ENCODE assay signal across 8 cellular contexts in the genomic region with DNA sequence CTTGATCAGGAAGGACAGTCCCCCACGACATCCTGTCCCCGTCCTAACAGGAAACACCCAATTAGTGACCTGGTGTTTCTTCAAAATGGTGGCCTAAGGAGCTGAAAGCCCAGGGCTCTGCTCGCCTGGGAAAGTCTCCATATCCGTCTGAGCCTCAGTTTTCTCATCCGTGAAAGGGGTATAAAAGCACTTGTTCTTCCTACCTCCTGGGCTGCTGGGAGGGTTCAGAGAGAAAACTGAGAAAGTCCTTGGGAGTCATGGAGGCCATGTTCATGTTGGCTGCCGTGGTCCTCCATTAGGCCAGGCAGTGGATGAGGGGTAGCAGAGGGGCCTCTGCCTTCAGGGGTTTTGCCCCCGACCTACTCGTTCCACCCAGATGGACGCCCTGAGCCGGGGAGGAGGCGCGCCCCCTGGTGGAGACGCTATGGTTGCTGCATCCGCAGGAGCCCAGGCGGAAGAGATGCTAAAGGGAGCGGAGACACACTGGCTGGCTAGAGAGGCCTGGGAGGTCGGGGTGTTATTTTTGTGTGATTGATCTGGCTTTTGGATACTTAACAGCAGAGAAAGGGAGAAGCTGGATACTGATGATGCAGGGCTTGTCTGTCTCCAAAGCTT.
DNase-seq lines count a peak whose midpoint lies in the region; ATAC-seq and TF ChIP-seq lines count a peak whose summit lies in the region.

No MANE protein-coding gene starts in this region.

- POLR2A ChIA-PET in GM10248 (lab: Yijun Ruan, JAX): no interaction called here

- WGBS in adrenal gland, 4 donors: 44 to 95% (median 60%) methylated on average over 4 to 17 of the region's 17 CpGs
- 41% methylated on average over 6 of the region's 17 CpGs for WGBS in right lobe of liver (ENCODE audit: insufficient coverage, low coverage, low lambda C conversion rate, missing lambda C conversion rate)

- TF ChIP-seq CTCF in GM10248 (IDR thresholded peaks at IDR 0.05; ENCODE audit: control extremely low read depth, extremely low read depth, low read depth, missing control alignments) (peak; percentile 74), adrenal gland (IDR thresholded peaks at IDR 0.05) (peak; percentile 37 to 62 (median 49)), right lobe of liver (IDR thresholded peaks at IDR 0.05) (peak; percentile 15 to 42 (median 28))

- DNase-seq in GM10248 (ENCODE audit: extremely low spot score): peak; percentile 79
- DNase-seq in T follicular helper cell (ENCODE audit: low read depth): peak; percentile 36
- DNase-seq in adrenal gland: peak in 5 of 7 donors; percentile 25 to 55 (median 37)
- peak in 1 of 3 donors; percentile 49 for DNase-seq in right lobe of liver
- DNase-seq in stimulated activated effector memory CD8-positive, alpha-beta T cell treated with anti-CD3 and anti-CD28 coated beads, Interleukin-12 subunit alpha, Interleukin-12 subunit beta, amount 100 ng/mL, for 72 hours (ENCODE audit: low spot score in 2 of 2): peak; percentile 43 to 73
- DNase-seq in NCI-H226: no peak
- DNase-seq in DMS79 (lab: John Stamatoyannopoulos, UW): no peak

- H3K9me3 ChIP-seq in adrenal gland (replicated peaks in 1 of 3) (no peaks in the 10 kb centered on the region), right lobe of liver (no peaks in the 10 kb centered on the region)

- H3K27ac ChIP-seq in adrenal gland: no peak overlapping the region
- H3K27ac ChIP-seq in right lobe of liver: no peak overlapping the region

- H3K4me1 ChIP-seq in adrenal gland (replicated peaks in 1 of 2) (peaks cover 3 to 6% of the 10 kb centered on the region in 2 donors), right lobe of liver (peaks cover 0 to 8% (median 4%) of the 10 kb centered on the region in 4 donors)

- H3K4me3 Mint-ChIP-seq in stimulated activated effector memory CD8-positive, alpha-beta T cell treated with anti-CD3 and anti-CD28 coated beads, Interleukin-12 subunit alpha, Interleukin-12 subunit beta, amount 100 ng/mL, for 72 hours: no peak overlapping the region

- intact Hi-C loops in adrenal gland (cut with DNase I): loop anchor here (5.0 kb wide), 2 partner anchors 146 to 151 kb away; no protein-coding TSS in a partner anchor
- intact Hi-C loops in right lobe of liver (cut with DNase I): no loop called here

- peaks cover 52% of the 10 kb centered on the region for H3K4me1 Mint-ChIP-seq in stimulated activated effector memory CD8-positive, alpha-beta T cell treated with anti-CD3 and anti-CD28 coated beads, Interleukin-12 subunit alpha, Interleukin-12 subunit beta, amount 100 ng/mL, for 72 hours

- no peak overlapping the region for H3K27ac Mint-ChIP-seq in stimulated activated effector memory CD8-positive, alpha-beta T cell treated with anti-CD3 and anti-CD28 coated beads, Interleukin-12 subunit alpha, Interleukin-12 subunit beta, amount 100 ng/mL, for 72 hours

- CTCF ChIA-PET in GM10248 (lab: Yijun Ruan, JAX): interaction anchor here (0.6 to 2.2 kb wide), 15 partner anchors 9 to 153 kb away, joined by 3 to 17 read pairs (median 4); no protein-coding TSS in a partner anchor

- H3K36me3 Mint-ChIP-seq in stimulated activated effector memory CD8-positive, alpha-beta T cell treated with anti-CD3 and anti-CD28 coated beads, Interleukin-12 subunit alpha, Interleukin-12 subunit beta, amount 100 ng/mL, for 72 hours: peaks cover 24% of the 10 kb centered on the region

- H3K36me3 ChIP-seq in adrenal gland (replicated peaks in 1 of 2): no peaks in the 10 kb centered on the region
- H3K36me3 ChIP-seq in right lobe of liver: no peaks in the 10 kb centered on the region

- ATAC-seq in right lobe of liver (peak in 1 of 4 donors; percentile 21), HG03460 (IDR thresholded peaks at IDR 0.05; ENCODE audit: unreplicated experiment) (no peak)
- peak; percentile 33 for ATAC-seq in stimulated activated effector memory CD8-positive, alpha-beta T cell treated with anti-CD3 and anti-CD28 coated beads, Interleukin-12 subunit alpha, Interleukin-12 subunit beta, amount 100 ng/mL, for 72 hours

- H3K4me3 ChIP-seq in adrenal gland (no peak overlapping the region), right lobe of liver (no peak overlapping the region)

- no peaks in the 10 kb centered on the region for H3K9me3 Mint-ChIP-seq in stimulated activated effector memory CD8-positive, alpha-beta T cell treated with anti-CD3 and anti-CD28 coated beads, Interleukin-12 subunit alpha, Interleukin-12 subunit beta, amount 100 ng/mL, for 72 hours

- H3K27me3 ChIP-seq in adrenal gland (no peaks in the 10 kb centered on the region), right lobe of liver (no peaks in the 10 kb centered on the region)

- TF ChIP-seq POLR2A in adrenal gland (IDR thresholded peaks at IDR 0.05) (no peak), right lobe of liver (IDR thresholded peaks at IDR 0.05) (no peak)

Comparison
In these comparisons a context has a peak if more than half of its experiments do, and no peak if none do; other contexts are left out.
1. DNase-seq: peak in GM10248 (single experiment), T follicular helper cell (single experiment), adrenal gland (5 of 7) and stimulated activated effector memory CD8-positive, alpha-beta T cell treated with anti-CD3 and anti-CD28 coated beads, Interleukin-12 subunit alpha, Interleukin-12 subunit beta, amount 100 ng/mL, for 72 hours (2 of 2); none in NCI-H226 (single experiment) and DMS79 (single experiment).
2. intact Hi-C loops: an anchor here in adrenal gland (5.0 kb wide); none called in right lobe of liver.
3. Peak in every context shown above with its lines, with median percentiles within 50 percentile points of each other: CTCF ChIP-seq.